ENCODE assay signal across 9 cellular contexts in the genomic region with DNA sequence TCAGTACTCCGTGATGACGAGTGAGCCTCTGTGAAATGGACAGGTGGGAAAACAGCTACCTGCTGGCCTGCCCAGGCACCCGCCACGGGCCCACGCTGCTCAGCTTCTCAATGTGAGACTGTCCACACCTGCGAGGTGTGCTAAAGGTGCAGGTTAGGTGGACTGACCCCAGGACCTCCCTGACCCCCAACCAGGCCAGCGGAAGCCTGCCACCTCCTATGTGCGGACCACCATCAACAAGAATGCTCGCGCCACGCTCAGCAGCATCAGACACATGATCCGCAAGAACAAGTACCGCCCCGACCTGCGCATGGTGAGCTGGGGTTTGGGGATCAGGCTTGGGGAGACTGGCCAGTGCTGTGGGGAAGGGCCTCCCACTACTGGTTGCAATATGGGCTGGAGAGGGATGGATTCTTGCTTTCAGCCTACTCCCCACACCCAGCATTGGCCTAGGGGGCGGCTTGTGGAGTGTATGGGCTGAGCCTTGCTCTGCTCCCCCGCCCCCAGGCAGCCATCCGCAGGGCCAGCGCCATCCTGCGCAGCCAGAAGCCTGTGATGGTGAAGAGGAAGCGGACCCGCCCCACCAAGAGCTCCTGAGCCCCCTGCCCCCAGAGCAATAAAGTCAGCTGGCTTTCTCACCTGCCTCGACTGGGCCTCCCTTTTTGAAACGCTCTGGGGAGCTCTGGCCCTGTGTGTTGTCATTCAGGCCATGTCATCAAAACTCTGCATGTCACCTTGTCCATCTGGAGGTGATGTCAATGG. TPM values are rescaled to one million over a fixed set of nuclear protein-coding genes. Genes with fewer than 3 reads are reported as not detected.
DNase-seq lines count a peak whose midpoint lies in the region; ATAC-seq and TF ChIP-seq lines count a peak whose summit lies in the region.
"Had no signal": no experiment of that assay in that cellular context is flagged by ENCODE, and none has a peak within 500 bp of the region (broad histone marks: within the 10 kb centered on the region; RNA-seq: fewer than 3 reads in every experiment).

No MANE protein-coding gene starts in this region.

- TF ChIP-seq CTCF in BE2C (IDR thresholded peaks at IDR 0.05; ENCODE audit: low read depth, low read length): no peak
- no peak for TF ChIP-seq CTCF in MCF 10A (IDR thresholded peaks at IDR 0.05; ENCODE audit: unreplicated experiment)

- peak overlapping the region; percentile 89 for H3K4me3 Mint-ChIP-seq in MCF 10A (ENCODE audit: unreplicated experiment)

- H3K9me3 Mint-ChIP-seq in MCF 10A (ENCODE audit: unreplicated experiment): no peaks in the 10 kb centered on the region

- H3K9me3 ChIP-seq in BE2C (no peaks in the 10 kb centered on the region), HUES64 (ENCODE audit: insufficient read depth, low read depth, low read length) (no peaks in the 10 kb centered on the region), muscle layer of duodenum (ENCODE audit: control insufficient read depth in 1 of 2, low read length in 2 of 2) (no peaks in the 10 kb centered on the region)

- peaks cover 26% of the 10 kb centered on the region for H3K4me1 Mint-ChIP-seq in MCF 10A (ENCODE audit: insufficient read depth, unreplicated experiment)

- POLR2A ChIA-PET in MCF 10A (lab: Yijun Ruan, JAX): interaction anchor here (0.6 to 7.2 kb wide), 10 partner anchors 12 to 255 kb away, joined by 3 to 98 read pairs (median 4); partner anchors contain the start of genes ISOC2, KMT5C and UBE2S

- ATAC-seq in HG03025 (IDR thresholded peaks at IDR 0.05; ENCODE audit: low FRiP score, unreplicated experiment) (no peak), sciatic nerve (no peak), HG02588 (IDR thresholded peaks at IDR 0.05; ENCODE audit: unreplicated experiment) (no peak)

- no peaks in the 10 kb centered on the region for H3K27me3 Mint-ChIP-seq in MCF 10A (ENCODE audit: insufficient read depth, unreplicated experiment)

- H3K36me3 ChIP-seq in BE2C (peaks cover 57% of the 10 kb centered on the region), HUES64 (ENCODE audit: insufficient read depth, low read length) (peaks cover 42% of the 10 kb centered on the region), muscle layer of duodenum (ENCODE audit: control insufficient read depth in 1 of 2, insufficient read depth in 2 of 2, low read length in 2 of 2) (peaks cover 23 to 33% of the 10 kb centered on the region in 2 donors)

- peak overlapping the region; percentile 86 for H3K4me3 ChIP-seq in BE2C (ENCODE audit: low read depth, low read length)
- peak overlapping the region; percentile 83 for H3K4me3 ChIP-seq in HUES64 (ENCODE audit: low read length)
- peak overlapping the region; percentile 92 to 97 for H3K4me3 ChIP-seq in muscle layer of duodenum (ENCODE audit: low read depth in 1 of 2, low read length in 2 of 2)

- peak overlapping the region; percentile 91 for H3K9ac ChIP-seq in HUES64 (ENCODE audit: low read depth, low read length)

- H3K27ac ChIP-seq in HUES64 (ENCODE audit: low read depth, low read length) (no peak overlapping the region), muscle layer of duodenum (ENCODE audit: low read length) (no peak overlapping the region)

- CTCF ChIA-PET in MCF 10A (lab: Yijun Ruan, JAX): interaction anchor here (0.6 to 2.2 kb wide), 13 partner anchors 10 to 244 kb away, joined by 3 to 13 read pairs (median 4); no protein-coding TSS in a partner anchor

- H3K27me3 ChIP-seq in BE2C (no peaks in the 10 kb centered on the region), HUES64 (ENCODE audit: insufficient read depth, low read length) (peaks cover 3% of the 10 kb centered on the region; the same call in 1 of the 2 replicates), muscle layer of duodenum (ENCODE audit: low read depth, low read length) (no peaks in the 10 kb centered on the region)

- no TSS peak for BruUV-seq in MCF 10A (replicated peaks; lab: Mats Ljungman, UMichigan)

- peaks cover 77% of the 10 kb centered on the region for H3K36me3 Mint-ChIP-seq in MCF 10A (ENCODE audit: insufficient read depth, unreplicated experiment)

- peak overlapping the region; percentile 93 for H3K27ac Mint-ChIP-seq in MCF 10A (ENCODE audit: low read depth, unreplicated experiment)

- H3K4me1 ChIP-seq in BE2C (peaks cover 7% of the 10 kb centered on the region), HUES64 (ENCODE audit: insufficient read depth, low read length) (peaks cover 18% of the 10 kb centered on the region), muscle layer of duodenum (ENCODE audit: control insufficient read depth in 1 of 2, insufficient read depth in 2 of 2, low read length in 2 of 2) (peaks cover 24 to 46% of the 10 kb centered on the region in 2 donors)

- intact Hi-C loops in MCF 10A (cut with micrococcal nuclease): no loop called here
- intact Hi-C loops in sciatic nerve (cut with DNase I): no loop called here

- 94% methylated on average over 24 of the region's 24 CpGs for WGBS in HUES64

- DNase-seq in BE2C (no peak), MCF 10A (ENCODE audit: unreplicated experiment) (no peak), NCI-H510A (lab: John Stamatoyannopoulos, UW) (no peak), sciatic nerve (ENCODE audit: low spot score) (no peak)
- DNase-seq: stimulated activated CD4-positive, alpha-beta T cell treated with anti-CD3 and anti-CD28 coated beads, Interleukin-4, amount 100 ng/mL, for 24 hours had no signal

RNA-seq across cellular contexts. Expression of gene RPL28, which starts 2.2 kb away (rescaled TPM):
- 1,259 TPM for polyA plus RNA-seq in BE2C (2012; ENCODE audit: insufficient read depth, insufficient read length, low read depth)
- 1,767 TPM for polyA plus RNA-seq in HUES64 (2013, experiment 1 of 2)
- 1,831 TPM for polyA plus RNA-seq in HUES64 (2013, experiment 2 of 2)
- total RNA-seq in MCF 10A (2022): 2,816 and 2,868 TPM in 2 replicates
- 902 TPM for total RNA-seq in sciatic nerve

RNA-seq across cellular contexts. Expression of gene TMEM238, which starts 3.8 kb away (rescaled TPM):
- 4.6 TPM for polyA plus RNA-seq in BE2C (2012; ENCODE audit: insufficient read depth, insufficient read length, low read depth)
- 1.4 TPM for polyA plus RNA-seq in HUES64 (2013, experiment 1 of 2)
- polyA plus RNA-seq in HUES64 (2013, experiment 2 of 2): not detected
- total RNA-seq in MCF 10A (2022) (10.6 and 14.9 TPM in 2 replicates), sciatic nerve (2.9 TPM)

RNA-seq across cellular contexts. Expression of gene TMEM190, which starts 11.3 kb away (rescaled TPM):
- not detected for polyA plus RNA-seq in BE2C (2012; ENCODE audit: insufficient read depth, insufficient read length, low read depth)
- 0.55 TPM for polyA plus RNA-seq in HUES64 (2013, experiment 1 of 2)
- 1.2 TPM for polyA plus RNA-seq in HUES64 (2013, experiment 2 of 2)
- 0.58 and 0.59 TPM in 2 replicates for total RNA-seq in MCF 10A (2022)
- total RNA-seq in sciatic nerve: not detected

RNA-seq across cellular contexts. Expression of gene IL11, which starts 17.7 kb away (rescaled TPM):
- not detected for polyA plus RNA-seq in BE2C (2012; ENCODE audit: insufficient read depth, insufficient read length, low read depth)
- polyA plus RNA-seq in HUES64 (2013, experiment 1 of 2): 0.65 TPM
- 1.1 TPM for polyA plus RNA-seq in HUES64 (2013, experiment 2 of 2)
- 4.2 TPM in 2 replicates for total RNA-seq in MCF 10A (2022)
- 0.45 TPM for total RNA-seq in sciatic nerve

RNA-seq across cellular contexts. Expression of gene UBE2S, which starts 19.7 kb away (rescaled TPM):
- polyA plus RNA-seq in BE2C (2012; ENCODE audit: insufficient read depth, insufficient read length, low read depth): 523 TPM
- 234 TPM for polyA plus RNA-seq in HUES64 (2013, experiment 1 of 2)
- 243 TPM for polyA plus RNA-seq in HUES64 (2013, experiment 2 of 2)
- 331 and 345 TPM in 2 replicates for total RNA-seq in MCF 10A (2022)
- 17.1 TPM for total RNA-seq in sciatic nerve
